Comparison of ENCODE assay signal across 22 cellular contexts in genomic region chr4:158163941-158164665, GRCh38. TPM values are rescaled to one million over a fixed set of nuclear protein-coding genes. Genes with fewer than 3 reads are reported as not detected.
DNase-seq lines count a peak whose midpoint lies in the region; ATAC-seq and TF ChIP-seq lines count a peak whose summit lies in the region.
"Had no signal": no experiment of that assay in that cellular context is flagged by ENCODE, and none has a peak within 500 bp of the region (broad histone marks: within the 10 kb centered on the region; RNA-seq: fewer than 3 reads in every experiment).

No MANE protein-coding gene starts in this region.

- H3K14ac ChIP-seq in neuronal stem cell (ENCODE audit: low read length) = no peak overlapping the region

- H2AK5ac ChIP-seq in neuronal stem cell (ENCODE audit: low read depth, low read length) = no peak overlapping the region

- no peak overlapping the region for H2BK12ac ChIP-seq in neuronal stem cell (ENCODE audit: low read length)

- H3K36me3 Mint-ChIP-seq in MCF 10A (ENCODE audit: insufficient read depth, unreplicated experiment) (no peaks in the 10 kb centered on the region), WTC11 (no peaks in the 10 kb centered on the region)
- H3K36me3 Mint-ChIP-seq: CD8-positive, alpha-beta memory T cell; stimulated activated memory B cell treated with anti-CD40 and anti-IgM and Interleukin-4, amounts not matched to agents 10 μg/mL and 1 μg/mL and 100 μg/mL, for 72 hours had no signal

- POLR2A ChIA-PET in MCF 10A (lab: Yijun Ruan, JAX) = interaction anchor here (0.8 to 1.5 kb wide), 3 partner anchors 43 to 149 kb away, joined by 3 to 5 read pairs (median 5); no protein-coding TSS in a partner anchor
- POLR2A ChIA-PET in WTC11 (lab: Charles Lee) = no interaction called here

- H3K27me3 Mint-ChIP-seq in MCF 10A (ENCODE audit: insufficient read depth, unreplicated experiment) = no peaks in the 10 kb centered on the region
- no peaks in the 10 kb centered on the region for H3K27me3 Mint-ChIP-seq in WTC11 (ENCODE audit: low read depth)
- H3K27me3 Mint-ChIP-seq: stimulated activated memory B cell treated with anti-CD40 and anti-IgM and Interleukin-4, amounts not matched to agents 10 μg/mL and 1 μg/mL and 100 μg/mL, for 72 hours had no signal

- peaks cover 44% of the 10 kb centered on the region for H3K4me1 Mint-ChIP-seq in MCF 10A (ENCODE audit: insufficient read depth, unreplicated experiment)
- H3K4me1 Mint-ChIP-seq in WTC11 = no peaks in the 10 kb centered on the region
- H3K4me1 Mint-ChIP-seq: activated T-helper 17 cell treated with anti-CD3 and anti-CD28 coated beads, Interleukin-2, amount 50 U/mL, for 72 hours; CD8-positive, alpha-beta memory T cell; stimulated activated memory B cell treated with anti-CD40 and anti-IgM and Interleukin-4, amounts not matched to agents 10 μg/mL and 1 μg/mL and 100 μg/mL, for 72 hours had no signal

- H3K9me3 ChIP-seq in breast epithelium (no peaks in the 10 kb centered on the region), neuronal stem cell (replicated peaks in 1 of 2; ENCODE audit: control insufficient read depth in 2 of 2, insufficient read depth in 1 of 2, low read depth in 1 of 2, low read length in 2 of 2) (no peaks in the 10 kb centered on the region), vagina (no peaks in the 10 kb centered on the region)

- no peak overlapping the region for H2BK120ac ChIP-seq in neuronal stem cell (ENCODE audit: low read depth, low read length)

- H2BK15ac ChIP-seq in neuronal stem cell (ENCODE audit: low read length) = no peak overlapping the region

- ATAC-seq in GM18517 (IDR thresholded peaks at IDR 0.05; ENCODE audit: unreplicated experiment) (no peak), WTC11 (no peak)
- ATAC-seq: activated T-helper 17 cell treated with anti-CD3 and anti-CD28 coated beads, Interleukin-2, amount 50 U/mL, for 72 hours; stimulated activated memory B cell treated with anti-CD40 and anti-IgM and Interleukin-4, amounts not matched to agents 10 μg/mL and 1 μg/mL and 100 μg/mL, for 72 hours had no signal

- H3K27me3 ChIP-seq in breast epithelium = no peaks in the 10 kb centered on the region
- no peaks in the 10 kb centered on the region for H3K27me3 ChIP-seq in neuronal stem cell (ENCODE audit: control insufficient read depth in 3 of 3, insufficient read depth in 3 of 3, low read depth in 1 of 3, low read length in 3 of 3)
- H3K27me3 ChIP-seq in vagina = no peaks in the 10 kb centered on the region

- intact Hi-C loops in breast epithelium (cut with DNase I; ENCODE audit: low total_unique reads) (loop anchor here (10.0 kb wide), 1 partner anchor 1369 kb away; no protein-coding TSS in a partner anchor), MCF 10A (cut with micrococcal nuclease) (no loop called here), vagina (cut with DNase I) (no loop called here)

- WGBS in neuronal stem cell (ENCODE audit: extremely low coverage in 2 of 2, insufficient read length in 2 of 2, insufficient replicate concordance in 1 of 2), 2 donors = no CpG with 5 or more reads among the region's 8 CpGs

- H3K27ac ChIP-seq in breast epithelium (peak overlapping the region; percentile 16 to 73), neuronal stem cell (replicated peaks; ENCODE audit: low read length) (no peak overlapping the region), vagina (peak overlapping the region; percentile 8)
- H3K27ac ChIP-seq: 22Rv1, HL-60, RWPE1 had no signal

- no peak overlapping the region for H3K4me3 Mint-ChIP-seq in MCF 10A (ENCODE audit: unreplicated experiment)
- H3K4me3 Mint-ChIP-seq in WTC11 = no peak overlapping the region
- H3K4me3 Mint-ChIP-seq: activated T-helper 17 cell treated with anti-CD3 and anti-CD28 coated beads, Interleukin-2, amount 50 U/mL, for 72 hours; CD8-positive, alpha-beta memory T cell; stimulated activated memory B cell treated with anti-CD40 and anti-IgM and Interleukin-4, amounts not matched to agents 10 μg/mL and 1 μg/mL and 100 μg/mL, for 72 hours had no signal

- TF ChIP-seq POLR2A in breast epithelium (IDR thresholded peaks at IDR 0.05) (no peak), vagina (IDR thresholded peaks at IDR 0.05) (no peak)

- DNase-seq in breast epithelium (ENCODE audit: low spot score in 2 of 2) = no peak
- DNase-seq in MCF 10A (ENCODE audit: unreplicated experiment) = no peak
- DNase-seq in epithelial cell of esophagus (ENCODE audit: low read depth) = peak; percentile 28
- DNase-seq in neuronal stem cell (ENCODE audit: low spot score) = no peak
- no peak for DNase-seq in vagina (ENCODE audit: extremely low spot score in 2 of 2)
- no peak for DNase-seq in stimulated activated CD4-positive, alpha-beta T cell treated with anti-CD3 and anti-CD28 coated beads, Interleukin-15, amount 100 ng/mL, for 24 hours
- DNase-seq in WTC11 (ENCODE audit: low spot score) = no peak
- DNase-seq: activated CD4-positive, alpha-beta T cell treated with anti-CD3 and anti-CD28 coated beads, Interleukin-2, amount 50 U/mL, for 4 hours; CD8-positive, alpha-beta memory T cell; central memory CD4-positive, alpha-beta T cell; GF-D8; midbrain; NCI-H1694 treated with DMSO at 0.1 percent for 48 hours; NCI-H774; stimulated activated CD4-positive, alpha-beta T cell treated with anti-CD3 and anti-CD28 coated beads, Interleukin-4, amount 100 ng/mL, for 24 hours; T-helper 9 cell had no signal

- H4K91ac ChIP-seq in neuronal stem cell (ENCODE audit: low read depth, low read length, poor library complexity) = no peak overlapping the region

- no peak overlapping the region for H3K23ac ChIP-seq in neuronal stem cell (ENCODE audit: low read depth, low read length, poor library complexity)

- H2AFZ ChIP-seq in neuronal stem cell (ENCODE audit: low read length) = peak overlapping the region; percentile 13

- no TSS peak for BruUV-seq in MCF 10A (replicated peaks; lab: Mats Ljungman, UMichigan)

- H4K8ac ChIP-seq in neuronal stem cell (ENCODE audit: low read depth, low read length) = no peak overlapping the region

- H3K9ac ChIP-seq in neuronal stem cell (ENCODE audit: low read depth, low read length, poor library complexity) = no peak overlapping the region

- no peaks in the 10 kb centered on the region for H3K79me1 ChIP-seq in neuronal stem cell (ENCODE audit: low read depth, low read length)

- H3K36me3 ChIP-seq in breast epithelium (no peaks in the 10 kb centered on the region), neuronal stem cell (replicated peaks in 1 of 2; ENCODE audit: control insufficient read depth in 2 of 2, insufficient read depth in 2 of 2, low read length in 2 of 2) (no peaks in the 10 kb centered on the region), vagina (no peaks in the 10 kb centered on the region)

- CTCF ChIA-PET in MCF 10A (lab: Yijun Ruan, JAX) (interaction anchor here (0.7 to 2.9 kb wide), 5 partner anchors 8 to 457 kb away, joined by 3 to 16 read pairs (median 3); partner anchors contain the start of gene GASK1B), WTC11 (lab: Charles Lee) (no interaction called here)

- H3K27ac Mint-ChIP-seq in MCF 10A (ENCODE audit: low read depth, unreplicated experiment) (no peak overlapping the region), WTC11 (no peak overlapping the region)
- H3K27ac Mint-ChIP-seq: activated T-helper 17 cell treated with anti-CD3 and anti-CD28 coated beads, Interleukin-2, amount 50 U/mL, for 72 hours; CD8-positive, alpha-beta memory T cell; stimulated activated memory B cell treated with anti-CD40 and anti-IgM and Interleukin-4, amounts not matched to agents 10 μg/mL and 1 μg/mL and 100 μg/mL, for 72 hours had no signal

- H3K4me1 ChIP-seq in breast epithelium (peaks cover 3 to 5% of the 10 kb centered on the region in 2 donors), neuronal stem cell (ENCODE audit: control insufficient read depth in 2 of 2, insufficient read depth in 1 of 2, low read depth in 1 of 2, low read length in 2 of 2) (peaks cover 0 to 4% of the 10 kb centered on the region in 2 donors), vagina (peaks cover 60% of the 10 kb centered on the region)

- H3K4me2 ChIP-seq in neuronal stem cell (ENCODE audit: insufficient read depth, low read length, poor library complexity, severe bottlenecking) = no peak overlapping the region

- TF ChIP-seq CTCF in breast epithelium (IDR thresholded peaks at IDR 0.05) (no peak), MCF 10A (IDR thresholded peaks at IDR 0.05; ENCODE audit: unreplicated experiment) (no peak), epithelial cell of esophagus (IDR thresholded peaks at IDR 0.05; ENCODE audit: insufficient read depth, low read depth, low read length, missing control alignments) (no peak), vagina (IDR thresholded peaks at IDR 0.05) (no peak), WTC11 (IDR thresholded peaks at IDR 0.05) (no peak)

- H3K9me3 Mint-ChIP-seq in MCF 10A (ENCODE audit: unreplicated experiment) (no peaks in the 10 kb centered on the region), WTC11 (no peaks in the 10 kb centered on the region)
- H3K9me3 Mint-ChIP-seq: activated T-helper 17 cell treated with anti-CD3 and anti-CD28 coated beads, Interleukin-2, amount 50 U/mL, for 72 hours; stimulated activated memory B cell treated with anti-CD40 and anti-IgM and Interleukin-4, amounts not matched to agents 10 μg/mL and 1 μg/mL and 100 μg/mL, for 72 hours had no signal

- H3K18ac ChIP-seq in neuronal stem cell (ENCODE audit: low read length) = no peak overlapping the region

- H3K4ac ChIP-seq in neuronal stem cell (ENCODE audit: low read length) = no peak overlapping the region

- H2BK5ac ChIP-seq in neuronal stem cell (ENCODE audit: low read length) = no peak overlapping the region

- peak overlapping the region in 2 of 3 donors; percentile 64 to 81 for H3K4me3 ChIP-seq in breast epithelium
- H3K4me3 ChIP-seq in epithelial cell of esophagus (ENCODE audit: low read length) = no peak overlapping the region
- H3K4me3 ChIP-seq in neuronal stem cell (ENCODE audit: low read length in 2 of 2) = no peak overlapping the region
- H3K4me3 ChIP-seq in vagina = no peak overlapping the region

TF ChIP-seq in WTC11, 78 proteins besides CTCF, POLR2A, EP300 and RAD21 (continues in another document):
- TF ChIP-seq ZNF138 (CRISPR knock-in tag; conservative IDR thresholded peaks at IDR 0.05) = no peak
- no peak for TF ChIP-seq HMGA2 (CRISPR knock-in tag; IDR thresholded peaks at IDR 0.05)

RNA-seq across cellular contexts. Expression of gene GASK1B, which starts 8.7 kb away (rescaled TPM):
- total RNA-seq in breast epithelium (10 to 100 TPM; 69.3 to 71.1 (median 70.4) TPM), MCF 10A (2022) (7.2 and 9.7 TPM in 2 replicates), vagina (24.3 TPM), WTC11 (2021) (0.23 to 0.32 TPM (median 0.24 TPM) in 3 replicates)
- polyA plus RNA-seq in neuronal stem cell (2013, experiment 1 of 2) = 0.03 TPM
- polyA plus RNA-seq in neuronal stem cell (2013, experiment 2 of 2) = 0.01 TPM
- total RNA-seq: activated T-helper 17 cell treated with anti-CD3 and anti-CD28 coated beads, Interleukin-2, amount 50 U/mL, for 72 hours had no signal
- polyA plus RNA-seq: CD8-positive, alpha-beta memory T cell had no signal

RNA-seq across cellular contexts. Expression of gene TMEM144, which starts 46.2 kb away (rescaled TPM):
- 10 to 100 TPM; 14.7 to 50.1 (median 44.2) TPM for total RNA-seq in breast epithelium
- 4.4 and 6.4 TPM in 2 replicates for total RNA-seq in MCF 10A (2022)
- 1.3 TPM for polyA plus RNA-seq in neuronal stem cell (2013, experiment 1 of 2)
- 1.3 TPM for polyA plus RNA-seq in neuronal stem cell (2013, experiment 2 of 2)
- 5.6 TPM for total RNA-seq in vagina
- 3.8 to 5.3 TPM (median 4.1 TPM) in 3 replicates for total RNA-seq in WTC11 (2021)
- polyA plus RNA-seq: CD8-positive, alpha-beta memory T cell had no signal

Comparison
In these comparisons a context has a peak if more than half of its experiments do, and no peak if none do; other contexts are left out.
1. H3K4me3 ChIP-seq: peak in breast epithelium (2 of 3); none in epithelial cell of esophagus (single experiment), neuronal stem cell (0 of 2) and vagina (0 of 2).